Comparison of ENCODE assay signal across 17 cellular contexts in the genomic region with DNA sequence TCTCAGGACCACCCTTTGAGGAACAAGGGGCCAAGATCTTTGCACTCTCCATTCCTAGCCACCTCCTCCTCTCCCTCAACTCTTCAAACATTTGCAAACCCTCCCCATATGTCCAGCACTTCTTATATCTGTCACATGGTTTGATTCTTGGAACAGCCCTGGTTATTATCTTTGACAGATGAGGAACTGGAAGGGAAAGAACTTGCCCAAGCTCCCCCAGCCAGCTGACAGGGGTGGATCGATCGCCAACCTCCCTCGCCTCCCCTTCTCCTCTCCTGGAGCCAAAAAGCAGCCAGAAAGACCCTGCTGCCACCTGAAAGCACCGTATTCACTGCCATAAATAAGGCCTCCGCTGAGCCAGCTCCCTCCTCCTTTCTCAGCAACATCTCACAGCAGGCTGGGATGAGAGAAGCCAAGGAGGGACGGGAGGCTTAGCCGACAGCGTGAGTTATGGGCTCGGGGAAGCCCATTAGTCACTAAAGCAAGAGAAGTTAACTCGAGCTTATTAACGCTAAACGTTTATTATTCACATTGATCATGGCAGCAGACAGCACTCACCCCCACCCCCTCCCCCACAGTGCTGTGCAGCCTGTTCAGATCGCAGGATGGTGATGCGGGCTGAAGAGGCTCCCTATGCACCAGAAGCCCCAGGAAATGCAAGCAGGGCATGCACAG. TPM values are rescaled to one million over a fixed set of nuclear protein-coding genes. Genes with fewer than 3 reads are reported as not detected.
DNase-seq lines count a peak whose midpoint lies in the region; ATAC-seq, FAIRE-seq and TF ChIP-seq lines count a peak whose summit lies in the region.
"Had no signal": no experiment of that assay in that cellular context is flagged by ENCODE, and none has a peak within 500 bp of the region (broad histone marks: within the 10 kb centered on the region; RNA-seq: fewer than 3 reads in every experiment).

No MANE protein-coding gene starts in this region.

- peaks cover 1% of the 10 kb centered on the region; the same call in 1 of the 2 replicates for H4K20me1 ChIP-seq in K562 (replicated peaks; ENCODE audit: control insufficient read depth, insufficient read depth, low read length)

- under 1% methylated on average over 13 of the region's 14 CpGs for WGBS in K562 (ENCODE audit: insufficient coverage, low coverage, missing lambda C conversion rate)
- 59 to 78% (median 74%) methylated on average over 14 of the region's 14 CpGs for WGBS in stomach, 5 donors

- ATAC-seq in K562 (no peak), HG03159 (IDR thresholded peaks at IDR 0.05; ENCODE audit: unreplicated experiment) (no peak), HG03442 (IDR thresholded peaks at IDR 0.05; ENCODE audit: unreplicated experiment) (no peak)
- ATAC-seq: CD8-positive, alpha-beta T cell; PC-3 had no signal

- H3K9ac ChIP-seq in K562 (ENCODE audit: insufficient read depth in 1 of 2, low read depth in 2 of 2, low read length in 2 of 2), result 0 out of 4 replicates have a peak overlapping the region, but pooled peaks of 1 of the 2 experiments have one; percentile 6

- TF ChIP-seq POLR2A in K562 (conservative IDR thresholded peaks at IDR 0.05), result no peak
- TF ChIP-seq POLR2A in stomach (IDR thresholded peaks at IDR 0.05), result no peak

- H3K9me3 ChIP-seq in K562 (replicated peaks; ENCODE audit: control insufficient read depth, insufficient read depth, low read depth, low read length) (no peaks in the 10 kb centered on the region), stomach (no peaks in the 10 kb centered on the region)
- H3K9me3 ChIP-seq: BE2C had no signal

- intact Hi-C loops in K562 (cut with micrococcal nuclease), result no loop called here
- intact Hi-C loops in stomach (cut with DNase I; ENCODE audit: low total_unique reads), result no loop called here

- no peak for FAIRE-seq in K562 (lab: Jason Lieb, UNC)
- FAIRE-seq: H54 had no signal

- CTCF ChIA-PET in K562 (lab: Yijun Ruan, JAX; ENCODE audit: low intra/inter-chr PET ratio), result no interaction called here

- no peak overlapping the region for H3K27ac ChIP-seq in K562 (ENCODE audit: extremely low read depth, low read depth, low read length)
- no peak overlapping the region for H3K27ac ChIP-seq in stomach

- no peaks in the 10 kb centered on the region for H3K36me3 ChIP-seq in K562 (ENCODE audit: control insufficient read depth, insufficient read depth, low read length)
- H3K36me3 ChIP-seq in stomach, result no peaks in the 10 kb centered on the region
- H3K36me3 ChIP-seq: BE2C had no signal

- H2AFZ ChIP-seq in K562 (ENCODE audit: low read depth, low read length), result no peak overlapping the region

- peaks cover 10% of the 10 kb centered on the region for H3K9me3 Mint-ChIP-seq in nephron progenitor cell

- TF ChIP-seq CTCF in K562 (IDR thresholded peaks at IDR 0.05 in 2 of 3, conservative IDR thresholded peaks at IDR 0.05 in 1 of 3; ENCODE audit: insufficient read depth in 2 of 3, low read depth in 1 of 3, low read length in 3 of 3) (no peak), nephron progenitor cell (IDR thresholded peaks at IDR 0.05) (no peak), stomach (IDR thresholded peaks at IDR 0.05) (no peak)

- DNase-seq in NCI-H2227 (lab: John Stamatoyannopoulos, UW; ENCODE audit: unreplicated experiment) (peak; percentile 6), K562 (ENCODE audit: extremely low read depth in 1 of 4, low spot score in 3 of 4) (no peak), nephron progenitor cell (peak; percentile 46), mucosa of gallbladder (ENCODE audit: low spot score) (no peak), stomach (no peak)
- DNase-seq: BE2C; CD8-positive, alpha-beta T cell; IMR-90; NCI-H2107; NCI-H446; PC-3 had no signal

- H3K27ac Mint-ChIP-seq in nephron progenitor cell, result peak overlapping the region; percentile 90
- H3K27ac Mint-ChIP-seq: CD8-positive, alpha-beta T cell had no signal

- in situ Hi-C loops in K562 (cut with MboI), result loop anchor here (5.0 kb wide), 1 partner anchor 126 kb away; no protein-coding TSS in a partner anchor

- TF ChIP-seq EP300 in K562 (IDR thresholded peaks at IDR 0.05; ENCODE audit: low read length) (no peak), stomach (IDR thresholded peaks at IDR 0.05) (no peak)

- no peaks in the 10 kb centered on the region for H3K79me2 ChIP-seq in K562 (ENCODE audit: control insufficient read depth, insufficient read depth, low read length)

- no peaks in the 10 kb centered on the region for H3K9me1 ChIP-seq in K562 (ENCODE audit: control insufficient read depth, insufficient read depth, low read length)

- no peaks in the 10 kb centered on the region for H3K36me3 Mint-ChIP-seq in nephron progenitor cell (ENCODE audit: low read depth)
- H3K36me3 Mint-ChIP-seq: CD8-positive, alpha-beta T cell had no signal

- no peak overlapping the region for H3K4me2 ChIP-seq in K562 (ENCODE audit: insufficient read depth, low read length)

- H3K4me1 ChIP-seq in K562 (replicated peaks in 1 of 2; ENCODE audit: control insufficient read depth in 2 of 2, insufficient read depth in 2 of 2, low read length in 2 of 2), result no peaks in the 10 kb centered on the region; a peak in 1 of 5 replicates
- peaks cover 0 to 9% (median 5%) of the 10 kb centered on the region in 4 donors for H3K4me1 ChIP-seq in stomach
- H3K4me1 ChIP-seq: BE2C had no signal

- no TSS peak for BruUV-seq in K562 (replicated peaks; lab: Mats Ljungman, UMichigan)

- POLR2A ChIA-PET in K562 (lab: Yijun Ruan, JAX), result interaction anchor here (0.6 to 1.5 kb wide), 2 partner anchors 70 to 125 kb away, joined by 3 to 4 read pairs; no protein-coding TSS in a partner anchor

- H3K27me3 Mint-ChIP-seq in nephron progenitor cell (ENCODE audit: low read depth, poor library complexity), result peaks cover 37% of the 10 kb centered on the region

- H3K4me3 Mint-ChIP-seq in nephron progenitor cell, result no peak overlapping the region
- H3K4me3 Mint-ChIP-seq: CD8-positive, alpha-beta T cell had no signal

- peaks cover 33% of the 10 kb centered on the region for H3K4me1 Mint-ChIP-seq in nephron progenitor cell

- no peak for TF ChIP-seq RAD21 in K562 (CRISPR knock-in tag; conservative IDR thresholded peaks at IDR 0.05 in 1 of 2, IDR thresholded peaks at IDR 0.05 in 1 of 2)

- H3K4me3 ChIP-seq in K562 (no peak overlapping the region), stomach (no peak overlapping the region)

- H3K27me3 ChIP-seq in K562 (ENCODE audit: control insufficient read depth in 2 of 2, insufficient read depth in 2 of 2, low read length in 2 of 2) (peaks cover 24 to 76% of the 10 kb centered on the region in 2 experiments; a peak in 4 of 5 replicates), stomach (peaks cover 0 to 3% (median 0%) of the 10 kb centered on the region in 3 donors)
- H3K27me3 ChIP-seq: BE2C had no signal

TF ChIP-seq in K562, 482 proteins besides CTCF, POLR2A, EP300 and RAD21:
- TF ChIP-seq RBM14 (IDR thresholded peaks at IDR 0.05; ENCODE audit: borderline replicate concordance, insufficient read depth, low read depth, low read length), result no peak
- TF ChIP-seq E2F3 (CRISPR knock-in tag; IDR thresholded peaks at IDR 0.05), result no peak
- TF ChIP-seq ZBTB17 (CRISPR knock-in tag; IDR thresholded peaks at IDR 0.05), result 0 out of 2 replicates have a peak, but pooled peaks have one; percentile 1
- TF ChIP-seq ZNF57 (CRISPR knock-in tag; IDR thresholded peaks at IDR 0.05), result no peak

RNA-seq across cellular contexts. Expression of a gene that starts 22.2 kb away (rescaled TPM):
- total RNA-seq in K562 (2011; cell fraction: chromatin; rRNA removed; ENCODE audit: low replicate concordance), result not detected in 2 replicates
- total RNA-seq in K562 (2011; cell fraction: nucleolus; rRNA removed), result not detected in 2 replicates
- total RNA-seq in K562 (2011; cell fraction: nucleoplasm; rRNA removed), result not detected in 2 replicates
- total RNA-seq in K562 (2014; rRNA removed) (not detected in 2 replicates), K562 (2014; rRNA removed; fragmentation: Illumina TruSeq; extraction: Trizol) (not detected in 2 replicates), K562 (2015; rRNA removed; fragmentation: Illumina TruSeq; extraction: Trizol) (not detected in 2 replicates), K562 (2021) (0.13 and 0.18 TPM in 2 replicates), mucosa of gallbladder (62.5 TPM), stomach (10 to 100 TPM in 3 of 5 donors, 1 to 10 TPM in 2; 1.2 to 34.1 (median 13.3) TPM)
- polyA plus RNA-seq in K562 (2011; rRNA removed) (not detected in 2 replicates), K562 (2014; fragmentation: Illumina TruSeq; extraction: Trizol) (not detected in 2 replicates), K562 (2014; fragmentation: Nextera tagmentation; extraction: Ambion mirVana) (not detected), K562 (2014; rRNA removed) (not detected in 2 replicates), stomach (1 to 10 TPM; 2.7 to 9.5 (median 8.5) TPM)
- not detected in 2 replicates for polyA plus RNA-seq in K562 (2011; cell fraction: cytosol; rRNA removed)
- polyA plus RNA-seq in K562 (2011; cell fraction: nucleus; rRNA removed), result not detected in 2 replicates
- not detected in 2 replicates for polyA plus RNA-seq in K562 (2012)
- polyA minus RNA-seq in K562 (2011; rRNA and poly(A)+ RNA removed), result not detected in 2 replicates
- not detected in 2 replicates for polyA minus RNA-seq in K562 (2011; cell fraction: cytosol; rRNA and poly(A)+ RNA removed)
- not detected in 2 replicates for polyA minus RNA-seq in K562 (2011; cell fraction: nucleus; rRNA and poly(A)+ RNA removed)
- total RNA-seq: CD8-positive, alpha-beta T cell; IMR-90; LHCN-M2; PC-3; SK-MEL-5 had no signal
- polyA plus RNA-seq: AG04450, IMR-90 had no signal

Comparison
In these comparisons a context has a peak if more than half of its experiments do, and no peak if none do; other contexts are left out.
1. DNase-seq: peak in NCI-H2227 (single experiment) and nephron progenitor cell (single experiment); none in K562 (0 of 4), mucosa of gallbladder (single experiment) and stomach (single experiment).